ENCODE assay signal across 9 cellular contexts in genomic region chr19:10593820-10594637, GRCh38. TPM values are rescaled to one million over a fixed set of nuclear protein-coding genes. Genes with fewer than 3 reads are reported as not detected.
DNase-seq lines count a peak whose midpoint lies in the region; ATAC-seq and TF ChIP-seq lines count a peak whose summit lies in the region.
"Had no signal": no experiment of that assay in that cellular context is flagged by ENCODE, and none has a peak within 500 bp of the region (broad histone marks: within the 10 kb centered on the region; RNA-seq: fewer than 3 reads in every experiment).

No MANE protein-coding gene starts in this region.

- no peaks in the 10 kb centered on the region for H3K36me3 ChIP-seq in left ventricle myocardium inferior

- TF ChIP-seq CTCF in left ventricle myocardium inferior (IDR thresholded peaks at IDR 0.05; ENCODE audit: borderline replicate concordance) (no peak), RWPE1 (conservative IDR thresholded peaks at IDR 0.05; ENCODE audit: low read depth) (no peak)

- peaks cover 7% of the 10 kb centered on the region for H3K4me1 ChIP-seq in left ventricle myocardium inferior

- H3K27ac ChIP-seq in left ventricle myocardium inferior (replicated peaks) (peak overlapping the region; percentile 36), RWPE1 (no peak overlapping the region)

- H3K9me3 Mint-ChIP-seq in stimulated activated effector memory CD8-positive, alpha-beta T cell treated with anti-CD3 and anti-CD28 coated beads, Interleukin-12 subunit alpha, Interleukin-12 subunit beta, amount 100 ng/mL, for 72 hours = no peaks in the 10 kb centered on the region

- no peak overlapping the region for H3K4me3 ChIP-seq in left ventricle myocardium inferior

- peaks cover 26% of the 10 kb centered on the region for H3K4me1 Mint-ChIP-seq in stimulated activated effector memory CD8-positive, alpha-beta T cell treated with anti-CD3 and anti-CD28 coated beads, Interleukin-12 subunit alpha, Interleukin-12 subunit beta, amount 100 ng/mL, for 72 hours

- H3K4me3 Mint-ChIP-seq in stimulated activated effector memory CD8-positive, alpha-beta T cell treated with anti-CD3 and anti-CD28 coated beads, Interleukin-12 subunit alpha, Interleukin-12 subunit beta, amount 100 ng/mL, for 72 hours = no peak overlapping the region

- CTCF ChIA-PET in RWPE1 (lab: Yijun Ruan, JAX) = no interaction called here

- H3K9me3 ChIP-seq in left ventricle myocardium inferior (replicated peaks) = no peaks in the 10 kb centered on the region

- ATAC-seq in GM18909 (IDR thresholded peaks at IDR 0.05; ENCODE audit: poor library complexity, unreplicated experiment) = peak; percentile 62
- no peak for ATAC-seq in stimulated activated effector memory CD8-positive, alpha-beta T cell treated with anti-CD3 and anti-CD28 coated beads, Interleukin-12 subunit alpha, Interleukin-12 subunit beta, amount 100 ng/mL, for 72 hours

- H3K36me3 Mint-ChIP-seq in stimulated activated effector memory CD8-positive, alpha-beta T cell treated with anti-CD3 and anti-CD28 coated beads, Interleukin-12 subunit alpha, Interleukin-12 subunit beta, amount 100 ng/mL, for 72 hours = peaks cover 6% of the 10 kb centered on the region

- DNase-seq in RPMI8226 (peak; percentile 94), left ventricle myocardium inferior (no peak), NCI-H1105 treated with DMSO at 0.1 percent for 48 hours (lab: John Stamatoyannopoulos, UW) (no peak), NCI-H446 (lab: John Stamatoyannopoulos, UW) (no peak), RWPE1 (ENCODE audit: low spot score) (no peak), SKM-1 (lab: John Stamatoyannopoulos, UW; ENCODE audit: unreplicated experiment) (no peak)
- DNase-seq in stimulated activated effector memory CD8-positive, alpha-beta T cell treated with anti-CD3 and anti-CD28 coated beads, Interleukin-12 subunit alpha, Interleukin-12 subunit beta, amount 100 ng/mL, for 72 hours (ENCODE audit: low spot score in 2 of 2) = no peak

- POLR2A ChIA-PET in RWPE1 (lab: Yijun Ruan, JAX; ENCODE audit: low non-redundant PET) = no interaction called here

- peak overlapping the region; percentile 91 for H3K27ac Mint-ChIP-seq in stimulated activated effector memory CD8-positive, alpha-beta T cell treated with anti-CD3 and anti-CD28 coated beads, Interleukin-12 subunit alpha, Interleukin-12 subunit beta, amount 100 ng/mL, for 72 hours

- peaks cover 12% of the 10 kb centered on the region for H3K27me3 ChIP-seq in left ventricle myocardium inferior (ENCODE audit: low read depth)

- intact Hi-C loops in left ventricle myocardium inferior (cut with micrococcal nuclease) = no loop called here

RNA-seq across cellular contexts. Expression of gene AP1M2, which starts 6.9 kb away (rescaled TPM):
- not detected for total RNA-seq in left ventricle myocardium inferior
- total RNA-seq: posterior vena cava had no signal

RNA-seq across cellular contexts. Expression of gene CDKN2D, which starts 25.2 kb away (rescaled TPM):
- 9.4 TPM for total RNA-seq in left ventricle myocardium inferior

RNA-seq across cellular contexts. Expression of gene KRI1, which starts 28.2 kb away (rescaled TPM):
- 10.2 TPM for total RNA-seq in left ventricle myocardium inferior

RNA-seq across cellular contexts. Expression of gene SLC44A2, which starts 31.3 kb away (rescaled TPM):
- 74.2 TPM for total RNA-seq in left ventricle myocardium inferior

RNA-seq across cellular contexts. Expression of gene ATG4D, which starts 50.3 kb away (rescaled TPM):
- total RNA-seq in left ventricle myocardium inferior = 48.7 TPM
